ENCODE assay signal across 25 cellular contexts in the genomic region with DNA sequence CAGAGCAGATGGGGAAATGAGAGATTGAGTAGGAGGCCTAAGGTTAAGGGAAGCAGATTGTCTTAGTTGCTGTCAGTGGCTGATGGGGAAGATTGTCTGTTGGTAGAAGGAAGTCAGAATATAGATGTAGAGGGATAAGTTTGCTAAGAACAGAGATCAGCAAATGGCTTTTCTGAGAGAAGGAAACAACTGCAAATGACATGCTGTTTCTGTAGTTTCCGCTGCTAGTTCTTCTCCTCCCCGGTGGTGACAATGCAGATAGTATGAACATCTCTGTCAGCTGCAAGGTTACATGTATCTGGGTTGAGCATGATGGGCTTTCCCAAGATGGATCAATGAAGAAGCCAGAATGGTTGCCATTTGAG. TPM values are rescaled to one million over a fixed set of nuclear protein-coding genes. Genes with fewer than 3 reads are reported as not detected.
DNase-seq lines count a peak whose midpoint lies in the region; ATAC-seq and TF ChIP-seq lines count a peak whose summit lies in the region.
"Had no signal": no experiment of that assay in that cellular context is flagged by ENCODE, and none has a peak within 500 bp of the region (broad histone marks: within the 10 kb centered on the region; RNA-seq: fewer than 3 reads in every experiment).

No MANE protein-coding gene starts in this region.

- no peak overlapping the region for H3K4me3 Mint-ChIP-seq in GM23338
- H3K4me3 Mint-ChIP-seq: activated CD8-positive, alpha-beta T cell treated with anti-CD3 and anti-CD28 coated beads for 36 hours; naive thymus-derived CD4-positive, alpha-beta T cell had no signal

- intact Hi-C loops in OCI-LY7 (cut with micrococcal nuclease; ENCODE audit: unreplicated experiment): no loop called here

- POLR2A ChIA-PET in OCI-LY7 (lab: Charles Lee): interaction anchor here (0.6 to 1.0 kb wide), 6 partner anchors 9 to 1516 kb away, joined by 3 to 4 read pairs (median 3); no protein-coding TSS in a partner anchor

- H3K4me3 ChIP-seq in GM23338 (no peak overlapping the region), OCI-LY7 (ENCODE audit: low read depth, low read length, poor library complexity, severe bottlenecking) (peak overlapping the region; percentile 70)
- H3K4me3 ChIP-seq: heart right ventricle, skin epidermis had no signal

- no peak overlapping the region for H3K27ac Mint-ChIP-seq in GM23338
- H3K27ac Mint-ChIP-seq: activated CD8-positive, alpha-beta T cell treated with anti-CD3 and anti-CD28 coated beads for 36 hours; naive thymus-derived CD4-positive, alpha-beta T cell had no signal

- CTCF ChIA-PET in OCI-LY7 (lab: Charles Lee; ENCODE audit: unreplicated experiment): no interaction called here

- H3K79me2 ChIP-seq in GM23338 (replicated peaks; ENCODE audit: insufficient read depth) (no peaks in the 10 kb centered on the region), OCI-LY7 (ENCODE audit: insufficient read depth, low read depth, low read length) (peaks cover 15% of the 10 kb centered on the region; the same call in 1 of the 2 replicates)

- H4K20me1 ChIP-seq in GM23338 (replicated peaks; ENCODE audit: insufficient read depth): no peaks in the 10 kb centered on the region
- H4K20me1 ChIP-seq in OCI-LY7 (ENCODE audit: insufficient read depth, low read length): no peaks in the 10 kb centered on the region

- no peaks in the 10 kb centered on the region for H3K9me3 ChIP-seq in OCI-LY7 (ENCODE audit: low read length)
- H3K9me3 ChIP-seq: heart right ventricle had no signal

- no peaks in the 10 kb centered on the region for H3K4me1 Mint-ChIP-seq in GM23338

- H3K4me2 ChIP-seq in GM23338 (no peak overlapping the region), OCI-LY7 (ENCODE audit: low read length) (peak overlapping the region; percentile 89)

- H3K36me3 Mint-ChIP-seq in GM23338 (ENCODE audit: low read depth): no peaks in the 10 kb centered on the region
- H3K36me3 Mint-ChIP-seq: naive thymus-derived CD4-positive, alpha-beta T cell had no signal

- peak; percentile 13 for DNase-seq in SIG-M5 treated with dmso at 0.1 percent for 504 hours (lab: John Stamatoyannopoulos, UW; ENCODE audit: unreplicated experiment)
- no peak for DNase-seq in SIG-M5 (lab: John Stamatoyannopoulos, UW)
- DNase-seq in GM23338 (ENCODE audit: low spot score): no peak
- DNase-seq in OCI-LY7 (ENCODE audit: low spot score): peak; percentile 61
- DNase-seq in pons (ENCODE audit: low spot score): peak; percentile 32
- no peak for DNase-seq in NCI-H2081 treated with DMSO at 0.1 percent for 48 hours (lab: John Stamatoyannopoulos, UW)
- no peak for DNase-seq in NCI-H1436 treated with DMSO at 0.1 percent for 48 hours (lab: John Stamatoyannopoulos, UW)
- DNase-seq: activated CD4-positive, alpha-beta T cell treated with anti-CD3 and anti-CD28 coated beads for 1 hour; activated CD8-positive, alpha-beta T cell treated with anti-CD3 and anti-CD28 coated beads for 36 hours; activated effector memory CD4-positive, alpha-beta T cell treated with Interleukin-2 at 50 U/mL for 16 hours; activated T-cell treated with anti-CD3 and anti-CD28 coated beads for 4 hours; COR-L47; heart right ventricle; NCI-H1417 treated with DMSO at 0.1 percent for 48 hours; nucleus accumbens; stimulated activated CD4-positive, alpha-beta T cell treated with anti-CD3 and anti-CD28 coated beads, Interleukin-1b, Interleukin-23, amount 100 ng/mL, for 48 hours; SW 1271 had no signal

- no peaks in the 10 kb centered on the region for H3F3A ChIP-seq in GM23338 (replicated peaks; ENCODE audit: low read depth)

- TF ChIP-seq CTCF in GM23338 (conservative IDR thresholded peaks at IDR 0.05; ENCODE audit: low read depth in 2 of 2): no peak
- no peak for TF ChIP-seq CTCF in OCI-LY7 (conservative IDR thresholded peaks at IDR 0.05; ENCODE audit: low read length)

- 0 out of 2 replicates have a peak overlapping the region, but pooled peaks have one; percentile 72 for H2AFZ ChIP-seq in GM23338
- H2AFZ ChIP-seq in OCI-LY7 (ENCODE audit: low read length): peak overlapping the region; percentile 60; the same call in 1 of the 2 replicates

- H3K36me3 ChIP-seq in GM23338 (ENCODE audit: insufficient read depth) (no peaks in the 10 kb centered on the region), OCI-LY7 (ENCODE audit: insufficient read depth, low read length) (peaks cover 29% of the 10 kb centered on the region)
- H3K36me3 ChIP-seq: heart right ventricle had no signal

- no peaks in the 10 kb centered on the region for H3K27me3 Mint-ChIP-seq in GM23338 (ENCODE audit: insufficient read depth, low read depth, poor library complexity)

- H3K27me3 ChIP-seq in GM23338 (ENCODE audit: insufficient read depth): no peaks in the 10 kb centered on the region

- H3K27ac ChIP-seq in GM23338 (ENCODE audit: low read depth): no peak overlapping the region
- H3K27ac ChIP-seq in OCI-LY7 (ENCODE audit: low read depth, low read length, poor library complexity, severe bottlenecking): peak overlapping the region; percentile 89
- H3K27ac ChIP-seq: HL-60 had no signal

- no peak for ATAC-seq in GM23338
- ATAC-seq in GM21619 (IDR thresholded peaks at IDR 0.05; ENCODE audit: unreplicated experiment): no peak
- ATAC-seq: activated CD8-positive, alpha-beta T cell treated with anti-CD3 and anti-CD28 coated beads for 36 hours; naive thymus-derived CD4-positive, alpha-beta T cell had no signal

- no peaks in the 10 kb centered on the region for H3K4me1 ChIP-seq in GM23338 (ENCODE audit: insufficient read depth)
- peaks cover 79% of the 10 kb centered on the region for H3K4me1 ChIP-seq in OCI-LY7 (ENCODE audit: insufficient read depth, low read length, poor library complexity, severe bottlenecking)

- H3K9me2 ChIP-seq in GM23338 (ENCODE audit: insufficient read depth) (peaks cover 11% of the 10 kb centered on the region; the same call in 1 of the 2 replicates), OCI-LY7 (ENCODE audit: insufficient read depth, low read length) (no peaks in the 10 kb centered on the region)

- H3K9me3 Mint-ChIP-seq in GM23338: no peaks in the 10 kb centered on the region
- H3K9me3 Mint-ChIP-seq: activated CD8-positive, alpha-beta T cell treated with anti-CD3 and anti-CD28 coated beads for 36 hours had no signal

- no TSS peak for BruUV-seq in OCI-LY7 (replicated peaks; lab: Mats Ljungman, UMichigan)

TF ChIP-seq in GM23338, 12 proteins besides CTCF, POLR2A, EP300 and RAD21:
- TF ChIP-seq, protein P1, sequence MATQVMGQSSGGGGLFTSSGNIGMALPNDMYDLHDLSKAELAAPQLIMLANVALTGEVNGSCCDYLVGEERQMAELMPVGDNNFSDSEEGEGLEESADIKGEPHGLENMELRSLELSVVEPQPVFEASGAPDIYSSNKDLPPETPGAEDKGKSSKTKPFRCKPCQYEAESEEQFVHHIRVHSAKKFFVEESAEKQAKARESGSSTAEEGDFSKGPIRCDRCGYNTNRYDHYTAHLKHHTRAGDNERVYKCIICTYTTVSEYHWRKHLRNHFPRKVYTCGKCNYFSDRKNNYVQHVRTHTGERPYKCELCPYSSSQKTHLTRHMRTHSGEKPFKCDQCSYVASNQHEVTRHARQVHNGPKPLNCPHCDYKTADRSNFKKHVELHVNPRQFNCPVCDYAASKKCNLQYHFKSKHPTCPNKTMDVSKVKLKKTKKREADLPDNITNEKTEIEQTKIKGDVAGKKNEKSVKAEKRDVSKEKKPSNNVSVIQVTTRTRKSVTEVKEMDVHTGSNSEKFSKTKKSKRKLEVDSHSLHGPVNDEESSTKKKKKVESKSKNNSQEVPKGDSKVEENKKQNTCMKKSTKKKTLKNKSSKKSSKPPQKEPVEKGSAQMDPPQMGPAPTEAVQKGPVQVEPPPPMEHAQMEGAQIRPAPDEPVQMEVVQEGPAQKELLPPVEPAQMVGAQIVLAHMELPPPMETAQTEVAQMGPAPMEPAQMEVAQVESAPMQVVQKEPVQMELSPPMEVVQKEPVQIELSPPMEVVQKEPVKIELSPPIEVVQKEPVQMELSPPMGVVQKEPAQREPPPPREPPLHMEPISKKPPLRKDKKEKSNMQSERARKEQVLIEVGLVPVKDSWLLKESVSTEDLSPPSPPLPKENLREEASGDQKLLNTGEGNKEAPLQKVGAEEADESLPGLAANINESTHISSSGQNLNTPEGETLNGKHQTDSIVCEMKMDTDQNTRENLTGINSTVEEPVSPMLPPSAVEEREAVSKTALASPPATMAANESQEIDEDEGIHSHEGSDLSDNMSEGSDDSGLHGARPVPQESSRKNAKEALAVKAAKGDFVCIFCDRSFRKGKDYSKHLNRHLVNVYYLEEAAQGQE (IDR thresholded peaks at IDR 0.05; ENCODE audit: unreplicated experiment): no peak
- no peak for TF ChIP-seq NANOG (IDR thresholded peaks at IDR 0.05; ENCODE audit: borderline replicate concordance)
- TF ChIP-seq EZH2phosphoT487 (IDR thresholded peaks at IDR 0.05; ENCODE audit: unreplicated experiment): no peak

RNA-seq across cellular contexts. Expression of a gene that starts 0.8 kb away (rescaled TPM):
- 0.16 TPM in 1 of 2 replicates, not detected in the other for total RNA-seq in GM23338 (2014; rRNA removed; shearing (Covaris generic))
- 0.30 TPM in 1 of 2 replicates, not detected in the other for polyA plus RNA-seq in GM23338 (2016; fragmentation: Nextera tagmentation; extraction: Ambion mirVana)
- 2.6 and 3.2 TPM in 2 replicates for total RNA-seq in OCI-LY7 (2014; rRNA removed; shearing (Covaris generic))
- 16.0 and 28.7 TPM in 2 replicates for total RNA-seq in OCI-LY7 (2022)
- total RNA-seq: M059J, NCI-H460, pulmonary artery endothelial cell had no signal

RNA-seq across cellular contexts. Expression of a gene that starts 36.3 kb away (rescaled TPM):
- not detected in 2 replicates for total RNA-seq in GM23338 (2014; rRNA removed; shearing (Covaris generic))
- polyA plus RNA-seq in GM23338 (2016; fragmentation: Nextera tagmentation; extraction: Ambion mirVana): not detected in 2 replicates
- total RNA-seq in OCI-LY7 (2014; rRNA removed; shearing (Covaris generic)): not detected in 2 replicates
- 0.40 and 0.57 TPM in 2 replicates for total RNA-seq in OCI-LY7 (2022)
- total RNA-seq: heart right ventricle, M059J, NCI-H460, pulmonary artery endothelial cell, urinary bladder had no signal
- polyA plus RNA-seq: naive thymus-derived CD4-positive, alpha-beta T cell had no signal

RNA-seq across cellular contexts. Expression of a gene that starts 40.8 kb away (rescaled TPM):
- not detected in 2 replicates for total RNA-seq in GM23338 (2014; rRNA removed; shearing (Covaris generic))
- not detected in 2 replicates for polyA plus RNA-seq in GM23338 (2016; fragmentation: Nextera tagmentation; extraction: Ambion mirVana)
- total RNA-seq in OCI-LY7 (2014; rRNA removed; shearing (Covaris generic)): not detected in 2 replicates
- not detected in 2 replicates for total RNA-seq in OCI-LY7 (2022)
- total RNA-seq: activated CD8-positive, alpha-beta T cell treated with anti-CD3 and anti-CD28 coated beads for 36 hours; M059J; NCI-H460; pulmonary artery endothelial cell; urinary bladder had no signal
- polyA plus RNA-seq: naive thymus-derived CD4-positive, alpha-beta T cell had no signal

Comparison
In these comparisons a context has a peak if more than half of its experiments do, and no peak if none do; other contexts are left out.
1. DNase-seq: peak in SIG-M5 treated with dmso at 0.1 percent for 504 hours (single experiment), OCI-LY7 (single experiment) and pons (single experiment); none in SIG-M5 (single experiment), GM23338 (single experiment), NCI-H2081 treated with DMSO at 0.1 percent for 48 hours (single experiment) and NCI-H1436 treated with DMSO at 0.1 percent for 48 hours (single experiment).